Comparison of ENCODE assay signal across 19 cellular contexts in genomic region chr2:176461098-176461497, GRCh38.
DNase-seq lines count a peak whose midpoint lies in the region; ATAC-seq and TF ChIP-seq lines count a peak whose summit lies in the region.
"Had no signal": no experiment of that assay in that cellular context is flagged by ENCODE, and none has a peak within 500 bp of the region (broad histone marks: within the 10 kb centered on the region; RNA-seq: fewer than 3 reads in every experiment).

No MANE protein-coding gene starts in this region.

- H3K27ac ChIP-seq in right atrium auricular region (no peak overlapping the region), right cardiac atrium (ENCODE audit: low read length) (no peak overlapping the region), transverse colon (peak overlapping the region in 3 of 4 donors; percentile 16 to 34 (median 27)), vagina (no peak overlapping the region)
- H3K27ac ChIP-seq: 22Rv1 had no signal

- in situ Hi-C loops in transverse colon (cut with MboI; ENCODE audit: low pct_ligation_motif_present in 1 of 4, low pct_unique_long_range_greater_than_20kb in 1 of 4, low sequenced_read_pairs in 3 of 4), result loop anchor here in 2 of 4 donors (25.0 kb wide), 2 partner anchors 176 to 351 kb away; no protein-coding TSS in a partner anchor

- H3K36me3 Mint-ChIP-seq in mesothelial cell of epicardium, result no peaks in the 10 kb centered on the region
- H3K36me3 Mint-ChIP-seq: natural killer cell treated with Interleukin-12 subunit alpha and Interleukin-12 subunit beta and Interleukin-15 and Interleukin-18, amount 100 ng/mL, for 72 hours; type B pancreatic cell had no signal

- H3K4me1 ChIP-seq in right atrium auricular region, result no peaks in the 10 kb centered on the region
- peaks cover 40% of the 10 kb centered on the region for H3K4me1 ChIP-seq in adipocyte (ENCODE audit: control insufficient read depth, insufficient read depth, low read length)
- no peaks in the 10 kb centered on the region for H3K4me1 ChIP-seq in right cardiac atrium (ENCODE audit: control insufficient read depth, insufficient read depth, low read length)
- H3K4me1 ChIP-seq in transverse colon, result peaks cover 0 to 10% (median 5%) of the 10 kb centered on the region in 4 donors
- H3K4me1 ChIP-seq in vagina, result no peaks in the 10 kb centered on the region

- H3K4me3 Mint-ChIP-seq in mesothelial cell of epicardium, result no peak overlapping the region
- H3K4me3 Mint-ChIP-seq: activated B cell treated with CpG ODN at 0.5 μM for 24 hours; endodermal cell; natural killer cell treated with Interleukin-12 subunit alpha and Interleukin-12 subunit beta and Interleukin-15 and Interleukin-18, amount 100 ng/mL, for 72 hours; type B pancreatic cell had no signal

- H3K9me3 ChIP-seq in right atrium auricular region (no peaks in the 10 kb centered on the region), adipocyte (ENCODE audit: control insufficient read depth, low read length) (no peaks in the 10 kb centered on the region), right cardiac atrium (ENCODE audit: control insufficient read depth, low read length) (no peaks in the 10 kb centered on the region), transverse colon (no peaks in the 10 kb centered on the region), vagina (no peaks in the 10 kb centered on the region)

- DNase-seq in Right ventricle myocardium inferior (ENCODE audit: missing footprints) (no peak), right atrium auricular region (ENCODE audit: low spot score) (no peak), adipocyte (ENCODE audit: low read depth) (no peak), right cardiac atrium (no peak), transverse colon (no peak), vagina (ENCODE audit: extremely low spot score in 2 of 2) (no peak), mesothelial cell of epicardium (ENCODE audit: low spot score in 2 of 2, unreplicated experiment in 2 of 2) (no peak)
- no peak for DNase-seq in activated effector memory CD4-positive, alpha-beta T cell treated with Interleukin-2 at 50 U/mL for 16 hours
- DNase-seq: activated B cell treated with CpG ODN at 0.5 μM for 24 hours; DMS53; endodermal cell; NCI-H1694; NCI-H226; RPMI8226; stimulated activated naive CD4-positive, alpha-beta T cell had no signal

- WGBS in right cardiac atrium, result 45% methylated on average over 2 of the region's 2 CpGs
- 52 to 70% methylated on average over 2 of the region's 2 CpGs for WGBS in transverse colon (ENCODE audit: low coverage in 1 of 2), 2 donors

- intact Hi-C loops in Right ventricle myocardium inferior (cut with DNase I), result no loop called here
- intact Hi-C loops in right cardiac atrium (cut with DNase I), result loop anchor here in 1 of 4 donors (10.0 kb wide), 1 partner anchor 174 kb away; no protein-coding TSS in a partner anchor
- intact Hi-C loops in transverse colon (cut with DNase I; ENCODE audit: low total_unique reads), result no loop called here
- intact Hi-C loops in vagina (cut with DNase I), result no loop called here

- H3K36me3 ChIP-seq in right atrium auricular region (no peaks in the 10 kb centered on the region), adipocyte (ENCODE audit: control insufficient read depth, insufficient read depth, low read length, severe bottlenecking) (no peaks in the 10 kb centered on the region), transverse colon (no peaks in the 10 kb centered on the region), vagina (no peaks in the 10 kb centered on the region)

- no peaks in the 10 kb centered on the region for H3K4me1 Mint-ChIP-seq in mesothelial cell of epicardium
- H3K4me1 Mint-ChIP-seq: activated B cell treated with CpG ODN at 0.5 μM for 24 hours had no signal

- peaks cover 0 to 3% of the 10 kb centered on the region in 2 donors for H3K27me3 ChIP-seq in right atrium auricular region
- no peaks in the 10 kb centered on the region for H3K27me3 ChIP-seq in adipocyte (replicated peaks; ENCODE audit: control insufficient read depth, insufficient read depth, low read length)
- no peaks in the 10 kb centered on the region for H3K27me3 ChIP-seq in right cardiac atrium (ENCODE audit: control insufficient read depth, insufficient read depth)
- no peaks in the 10 kb centered on the region for H3K27me3 ChIP-seq in transverse colon
- H3K27me3 ChIP-seq in vagina, result no peaks in the 10 kb centered on the region

- no peak overlapping the region for H3K27ac Mint-ChIP-seq in mesothelial cell of epicardium
- H3K27ac Mint-ChIP-seq: activated B cell treated with CpG ODN at 0.5 μM for 24 hours; endodermal cell; natural killer cell treated with Interleukin-12 subunit alpha and Interleukin-12 subunit beta and Interleukin-15 and Interleukin-18, amount 100 ng/mL, for 72 hours; type B pancreatic cell had no signal

- peak; percentile 20 for ATAC-seq in Right ventricle myocardium inferior
- ATAC-seq in right cardiac atrium, result peak; percentile 29
- ATAC-seq: HCT116; natural killer cell treated with Interleukin-12 subunit alpha and Interleukin-12 subunit beta and Interleukin-15 and Interleukin-18, amount 100 ng/mL, for 72 hours had no signal

- peak overlapping the region; percentile 37 for H3K9ac ChIP-seq in adipocyte (ENCODE audit: low read length)

- H3K4me3 ChIP-seq in right atrium auricular region (no peak overlapping the region), adipocyte (ENCODE audit: low read length) (peak overlapping the region; percentile 58), right cardiac atrium (ENCODE audit: low read length) (no peak overlapping the region), transverse colon (no peak overlapping the region), vagina (no peak overlapping the region)

- TF ChIP-seq CTCF in right atrium auricular region (IDR thresholded peaks at IDR 0.05) (no peak), transverse colon (IDR thresholded peaks at IDR 0.05) (no peak), vagina (IDR thresholded peaks at IDR 0.05) (no peak), mesothelial cell of epicardium (IDR thresholded peaks at IDR 0.05; ENCODE audit: unreplicated experiment) (no peak)

- no peaks in the 10 kb centered on the region for H3K9me3 Mint-ChIP-seq in mesothelial cell of epicardium
- H3K9me3 Mint-ChIP-seq: activated B cell treated with CpG ODN at 0.5 μM for 24 hours; endodermal cell; natural killer cell treated with Interleukin-12 subunit alpha and Interleukin-12 subunit beta and Interleukin-15 and Interleukin-18, amount 100 ng/mL, for 72 hours; type B pancreatic cell had no signal

- TF ChIP-seq POLR2A in transverse colon (IDR thresholded peaks at IDR 0.05) (no peak), vagina (IDR thresholded peaks at IDR 0.05) (no peak)

- TF ChIP-seq EP300 in transverse colon (IDR thresholded peaks at IDR 0.05; ENCODE audit: low read depth), result no peak

- H3K27me3 Mint-ChIP-seq in mesothelial cell of epicardium (ENCODE audit: low read depth), result peaks cover 80% of the 10 kb centered on the region

Comparison
In these comparisons a context has a peak if more than half of its experiments do, and no peak if none do; other contexts are left out.
1. H3K27ac ChIP-seq: peak in transverse colon (3 of 4); none in right atrium auricular region (0 of 2), right cardiac atrium (single experiment) and vagina (single experiment).